In the genomic region with DNA sequence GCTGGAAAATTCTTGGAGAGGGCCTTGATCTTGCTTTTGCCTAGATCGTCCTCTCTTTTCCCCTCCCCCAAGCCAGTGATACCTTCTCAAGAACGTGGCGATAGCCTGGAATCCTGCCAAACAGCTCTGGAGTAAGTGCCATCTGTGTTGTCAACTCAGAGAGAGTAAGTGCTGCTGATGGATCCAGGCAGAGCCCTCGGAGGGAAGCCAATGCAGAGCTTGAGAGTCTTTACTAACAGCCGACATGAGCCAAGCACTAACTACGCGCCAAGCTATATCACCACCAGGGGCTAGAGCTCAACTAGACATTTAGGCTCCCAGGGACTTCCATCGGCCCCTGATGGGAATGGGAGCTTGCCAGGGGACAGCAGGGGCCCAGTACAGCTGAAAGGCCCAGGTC, we compare ENCODE assay signal across 13 cellular contexts. TPM values are rescaled to one million over a fixed set of nuclear protein-coding genes. Genes with fewer than 3 reads are reported as not detected.
A peak's percentile ranks its signal among the peaks of the same experiment; 100 is the strongest.
DNase-seq lines count a peak whose midpoint lies in the region; ATAC-seq and TF ChIP-seq lines count a peak whose summit lies in the region.
"Had no signal": no experiment of that assay in that cellular context is flagged by ENCODE, and none has a peak within 500 bp of the region (broad histone marks: within the 10 kb centered on the region; RNA-seq: fewer than 3 reads in every experiment).

No MANE protein-coding gene starts in this region.

- DNase-seq in NCI-H1417 (lab: John Stamatoyannopoulos, UW) (peak; percentile 20 to 94 (median 71)), NCI-H1417 treated with DMSO at 0.1 percent for 48 hours (lab: John Stamatoyannopoulos, UW) (no peak), NCI-H2029 treated with DMSO at 0.1 percent for 48 hours (lab: John Stamatoyannopoulos, UW) (peak; percentile 91), WTC11 (ENCODE audit: low spot score) (no peak), natural killer cell (no peak), nephron progenitor cell (no peak)
- DNase-seq: 8988T; amygdala; HFFc6; mammary epithelial cell; stimulated activated CD4-positive, alpha-beta T cell treated with anti-CD3 and anti-CD28 coated beads, Interleukin-4, amount 100 ng/mL, for 4 hours had no signal

- H3K27me3 Mint-ChIP-seq in WTC11 (ENCODE audit: low read depth) (no peaks in the 10 kb centered on the region), natural killer cell (ENCODE audit: low read depth in 2 of 2) (no peaks in the 10 kb centered on the region), nephron progenitor cell (ENCODE audit: low read depth, poor library complexity) (peaks cover 3% of the 10 kb centered on the region)

- H3K4me3 Mint-ChIP-seq in WTC11 (no peak overlapping the region), natural killer cell (no peak overlapping the region), nephron progenitor cell (no peak overlapping the region)
- H3K4me3 Mint-ChIP-seq: HFFc6 had no signal

- CTCF ChIA-PET in WTC11 (lab: Charles Lee): interaction anchor here (0.9 to 2.1 kb wide), 10 partner anchors 9 to 145 kb away, joined by 3 to 13 read pairs (median 6); no protein-coding TSS in a partner anchor

- no peak for TF ChIP-seq CTCF in WTC11 (IDR thresholded peaks at IDR 0.05)
- TF ChIP-seq CTCF in natural killer cell (IDR thresholded peaks at IDR 0.05): no peak
- TF ChIP-seq CTCF in nephron progenitor cell (IDR thresholded peaks at IDR 0.05): no peak

- ATAC-seq in WTC11: peak; percentile 67
- no peak for ATAC-seq in natural killer cell
- no peak for ATAC-seq in GM18519 (IDR thresholded peaks at IDR 0.05; ENCODE audit: low FRiP score, unreplicated experiment)
- no peak for ATAC-seq in GM18868 (IDR thresholded peaks at IDR 0.05; ENCODE audit: unreplicated experiment)

- peaks cover 6% of the 10 kb centered on the region for H3K4me1 Mint-ChIP-seq in WTC11
- peaks cover 77 to 86% of the 10 kb centered on the region in 2 donors for H3K4me1 Mint-ChIP-seq in natural killer cell
- peaks cover 15% of the 10 kb centered on the region for H3K4me1 Mint-ChIP-seq in nephron progenitor cell

- H3K9me3 Mint-ChIP-seq in WTC11 (no peaks in the 10 kb centered on the region), natural killer cell (no peaks in the 10 kb centered on the region), nephron progenitor cell (peaks cover 15% of the 10 kb centered on the region)
- H3K9me3 Mint-ChIP-seq: HFFc6 had no signal

- peaks cover 4% of the 10 kb centered on the region; the same call in 1 of the 2 replicates for H3K36me3 Mint-ChIP-seq in WTC11
- H3K36me3 Mint-ChIP-seq in natural killer cell: no peaks in the 10 kb centered on the region
- H3K36me3 Mint-ChIP-seq in nephron progenitor cell (ENCODE audit: low read depth): peaks cover 52% of the 10 kb centered on the region

- POLR2A ChIA-PET in WTC11 (lab: Charles Lee): no interaction called here

- no peak overlapping the region; the same call in 1 of the 2 replicates for H3K27ac Mint-ChIP-seq in WTC11
- H3K27ac Mint-ChIP-seq in natural killer cell: peak overlapping the region; percentile 62 to 87
- H3K27ac Mint-ChIP-seq in nephron progenitor cell: no peak overlapping the region
- H3K27ac Mint-ChIP-seq: HFFc6 had no signal

- intact Hi-C loops in natural killer cell (cut with micrococcal nuclease): no loop called here

TF ChIP-seq in WTC11, 78 proteins besides CTCF, POLR2A, EP300 and RAD21:
- TF ChIP-seq E2F4 (CRISPR knock-in tag; IDR thresholded peaks at IDR 0.05; ENCODE audit: borderline replicate concordance, low read depth): no peak
- TF ChIP-seq CDX4 (CRISPR knock-in tag; IDR thresholded peaks at IDR 0.05; ENCODE audit: borderline replicate concordance): no peak
- no peak for TF ChIP-seq ZNF121 (CRISPR knock-in tag; IDR thresholded peaks at IDR 0.05)
- TF ChIP-seq NFE2L1 (CRISPR knock-in tag; IDR thresholded peaks at IDR 0.05): no peak
- no peak for TF ChIP-seq RELA (CRISPR knock-in tag; IDR thresholded peaks at IDR 0.05; ENCODE audit: borderline replicate concordance)
- TF ChIP-seq NFYB (CRISPR knock-in tag; conservative IDR thresholded peaks at IDR 0.05; ENCODE audit: low read depth): no peak
- TF ChIP-seq, protein P1, sequence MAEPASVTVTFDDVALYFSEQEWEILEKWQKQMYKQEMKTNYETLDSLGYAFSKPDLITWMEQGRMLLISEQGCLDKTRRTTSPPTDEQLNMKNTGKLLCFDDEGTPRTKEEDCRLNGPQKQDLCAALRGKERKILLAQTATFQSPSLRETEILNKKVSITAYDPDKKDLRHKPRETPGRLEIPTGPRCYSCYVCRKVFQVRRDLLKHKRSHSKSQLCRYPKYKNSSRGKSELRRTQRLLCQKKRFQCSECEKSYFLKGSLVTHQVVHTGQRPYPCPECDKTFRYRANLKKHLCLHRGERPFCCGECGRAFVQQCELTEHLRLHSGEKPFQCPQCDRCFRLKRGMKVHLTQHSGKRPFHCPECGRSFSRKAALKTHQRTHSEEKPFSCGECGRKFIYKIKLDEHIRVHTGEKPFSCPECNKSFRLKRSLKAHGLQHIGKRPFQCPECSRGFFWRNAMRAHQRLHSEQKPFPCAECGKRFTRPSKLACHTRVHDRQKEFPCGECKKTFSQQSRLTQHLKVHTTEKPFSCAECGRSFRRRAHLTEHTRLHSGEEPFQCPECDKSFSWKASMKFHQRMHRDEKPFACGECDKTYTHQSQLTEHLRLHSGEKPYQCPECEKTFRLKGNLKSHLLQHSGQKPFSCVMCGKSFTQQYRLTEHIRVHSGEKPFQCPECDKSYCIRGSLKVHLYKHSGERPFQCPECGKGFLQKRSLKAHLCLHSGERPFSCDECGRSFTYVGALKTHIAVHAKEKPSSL (CRISPR knock-in tag; conservative IDR thresholded peaks at IDR 0.05): no peak
- no peak for TF ChIP-seq USF2 (CRISPR knock-in tag; IDR thresholded peaks at IDR 0.05)
- TF ChIP-seq, protein P2, sequence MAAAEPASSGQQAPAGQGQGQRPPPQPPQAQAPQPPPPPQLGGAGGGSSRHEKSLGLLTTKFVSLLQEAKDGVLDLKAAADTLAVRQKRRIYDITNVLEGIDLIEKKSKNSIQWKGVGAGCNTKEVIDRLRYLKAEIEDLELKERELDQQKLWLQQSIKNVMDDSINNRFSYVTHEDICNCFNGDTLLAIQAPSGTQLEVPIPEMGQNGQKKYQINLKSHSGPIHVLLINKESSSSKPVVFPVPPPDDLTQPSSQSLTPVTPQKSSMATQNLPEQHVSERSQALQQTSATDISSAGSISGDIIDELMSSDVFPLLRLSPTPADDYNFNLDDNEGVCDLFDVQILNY (CRISPR knock-in tag; IDR thresholded peaks at IDR 0.05): no peak
- no peak for TF ChIP-seq GABPB1 (CRISPR knock-in tag; IDR thresholded peaks at IDR 0.05)
- TF ChIP-seq ZNF232 (CRISPR knock-in tag; IDR thresholded peaks at IDR 0.05): no peak
- TF ChIP-seq FOXJ3 (CRISPR knock-in tag; IDR thresholded peaks at IDR 0.05; ENCODE audit: borderline replicate concordance): no peak
- no peak for TF ChIP-seq ZSCAN18 (CRISPR knock-in tag; IDR thresholded peaks at IDR 0.05)
- TF ChIP-seq, protein P3, sequence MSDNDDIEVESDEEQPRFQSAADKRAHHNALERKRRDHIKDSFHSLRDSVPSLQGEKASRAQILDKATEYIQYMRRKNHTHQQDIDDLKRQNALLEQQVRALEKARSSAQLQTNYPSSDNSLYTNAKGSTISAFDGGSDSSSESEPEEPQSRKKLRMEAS (CRISPR knock-in tag; IDR thresholded peaks at IDR 0.05): no peak
- no peak for TF ChIP-seq ZNF317 (CRISPR knock-in tag; IDR thresholded peaks at IDR 0.05; ENCODE audit: borderline replicate concordance, low read depth)
- TF ChIP-seq TEAD1 (CRISPR knock-in tag; IDR thresholded peaks at IDR 0.05): no peak
TF ChIP-seq in WTC11: peak in this region for 0.

RNA-seq across cellular contexts. Expression of gene RAPGEF1, which starts 17.6 kb away (rescaled TPM):
- total RNA-seq in WTC11 (2021) (57.9 to 66.2 TPM (median 65.7 TPM) in 3 replicates), natural killer cell (100 to 1,000 TPM; 210 to 224 (median 222) TPM)

Comparison
In these comparisons a context has a peak if more than half of its experiments do, and no peak if none do; other contexts are left out.
1. DNase-seq: peak in NCI-H1417 (3 of 3) and NCI-H2029 treated with DMSO at 0.1 percent for 48 hours (single experiment); none in NCI-H1417 treated with DMSO at 0.1 percent for 48 hours (single experiment), WTC11 (single experiment), natural killer cell (single experiment) and nephron progenitor cell (single experiment).
2. H3K27ac Mint-ChIP-seq: peak in natural killer cell (2 of 2); none in WTC11 (single experiment) and nephron progenitor cell (single experiment).